1 cellular context compared by ENCODE assay signal in the genomic region with DNA sequence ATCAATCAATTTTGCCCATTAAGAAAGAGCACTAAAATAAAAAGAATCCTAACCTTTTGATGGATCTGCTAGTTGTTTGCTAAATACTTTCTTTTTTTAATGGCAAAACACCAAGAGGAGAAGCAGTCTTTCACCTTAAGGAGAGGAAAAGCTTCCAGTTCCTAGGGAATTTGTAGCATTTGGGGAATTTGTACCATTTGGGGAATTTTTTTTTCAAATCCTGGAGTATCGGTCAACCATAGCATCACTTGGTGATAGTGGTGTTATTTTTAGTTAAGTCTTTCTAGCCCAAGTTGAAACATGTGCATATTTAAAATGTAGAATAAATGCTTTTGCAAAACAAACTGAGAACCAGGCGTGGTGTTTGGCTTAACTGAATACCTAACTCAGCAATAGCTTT.
TF ChIP-seq lines count a peak whose summit lies in the region.

No MANE protein-coding gene starts in this region.

TF ChIP-seq in GM23338, 12 proteins besides CTCF, POLR2A, EP300 and RAD21 (continued from another document):
- TF ChIP-seq, protein P1, sequence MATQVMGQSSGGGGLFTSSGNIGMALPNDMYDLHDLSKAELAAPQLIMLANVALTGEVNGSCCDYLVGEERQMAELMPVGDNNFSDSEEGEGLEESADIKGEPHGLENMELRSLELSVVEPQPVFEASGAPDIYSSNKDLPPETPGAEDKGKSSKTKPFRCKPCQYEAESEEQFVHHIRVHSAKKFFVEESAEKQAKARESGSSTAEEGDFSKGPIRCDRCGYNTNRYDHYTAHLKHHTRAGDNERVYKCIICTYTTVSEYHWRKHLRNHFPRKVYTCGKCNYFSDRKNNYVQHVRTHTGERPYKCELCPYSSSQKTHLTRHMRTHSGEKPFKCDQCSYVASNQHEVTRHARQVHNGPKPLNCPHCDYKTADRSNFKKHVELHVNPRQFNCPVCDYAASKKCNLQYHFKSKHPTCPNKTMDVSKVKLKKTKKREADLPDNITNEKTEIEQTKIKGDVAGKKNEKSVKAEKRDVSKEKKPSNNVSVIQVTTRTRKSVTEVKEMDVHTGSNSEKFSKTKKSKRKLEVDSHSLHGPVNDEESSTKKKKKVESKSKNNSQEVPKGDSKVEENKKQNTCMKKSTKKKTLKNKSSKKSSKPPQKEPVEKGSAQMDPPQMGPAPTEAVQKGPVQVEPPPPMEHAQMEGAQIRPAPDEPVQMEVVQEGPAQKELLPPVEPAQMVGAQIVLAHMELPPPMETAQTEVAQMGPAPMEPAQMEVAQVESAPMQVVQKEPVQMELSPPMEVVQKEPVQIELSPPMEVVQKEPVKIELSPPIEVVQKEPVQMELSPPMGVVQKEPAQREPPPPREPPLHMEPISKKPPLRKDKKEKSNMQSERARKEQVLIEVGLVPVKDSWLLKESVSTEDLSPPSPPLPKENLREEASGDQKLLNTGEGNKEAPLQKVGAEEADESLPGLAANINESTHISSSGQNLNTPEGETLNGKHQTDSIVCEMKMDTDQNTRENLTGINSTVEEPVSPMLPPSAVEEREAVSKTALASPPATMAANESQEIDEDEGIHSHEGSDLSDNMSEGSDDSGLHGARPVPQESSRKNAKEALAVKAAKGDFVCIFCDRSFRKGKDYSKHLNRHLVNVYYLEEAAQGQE (IDR thresholded peaks at IDR 0.05; ENCODE audit: unreplicated experiment), result no peak
- TF ChIP-seq, protein P2, sequence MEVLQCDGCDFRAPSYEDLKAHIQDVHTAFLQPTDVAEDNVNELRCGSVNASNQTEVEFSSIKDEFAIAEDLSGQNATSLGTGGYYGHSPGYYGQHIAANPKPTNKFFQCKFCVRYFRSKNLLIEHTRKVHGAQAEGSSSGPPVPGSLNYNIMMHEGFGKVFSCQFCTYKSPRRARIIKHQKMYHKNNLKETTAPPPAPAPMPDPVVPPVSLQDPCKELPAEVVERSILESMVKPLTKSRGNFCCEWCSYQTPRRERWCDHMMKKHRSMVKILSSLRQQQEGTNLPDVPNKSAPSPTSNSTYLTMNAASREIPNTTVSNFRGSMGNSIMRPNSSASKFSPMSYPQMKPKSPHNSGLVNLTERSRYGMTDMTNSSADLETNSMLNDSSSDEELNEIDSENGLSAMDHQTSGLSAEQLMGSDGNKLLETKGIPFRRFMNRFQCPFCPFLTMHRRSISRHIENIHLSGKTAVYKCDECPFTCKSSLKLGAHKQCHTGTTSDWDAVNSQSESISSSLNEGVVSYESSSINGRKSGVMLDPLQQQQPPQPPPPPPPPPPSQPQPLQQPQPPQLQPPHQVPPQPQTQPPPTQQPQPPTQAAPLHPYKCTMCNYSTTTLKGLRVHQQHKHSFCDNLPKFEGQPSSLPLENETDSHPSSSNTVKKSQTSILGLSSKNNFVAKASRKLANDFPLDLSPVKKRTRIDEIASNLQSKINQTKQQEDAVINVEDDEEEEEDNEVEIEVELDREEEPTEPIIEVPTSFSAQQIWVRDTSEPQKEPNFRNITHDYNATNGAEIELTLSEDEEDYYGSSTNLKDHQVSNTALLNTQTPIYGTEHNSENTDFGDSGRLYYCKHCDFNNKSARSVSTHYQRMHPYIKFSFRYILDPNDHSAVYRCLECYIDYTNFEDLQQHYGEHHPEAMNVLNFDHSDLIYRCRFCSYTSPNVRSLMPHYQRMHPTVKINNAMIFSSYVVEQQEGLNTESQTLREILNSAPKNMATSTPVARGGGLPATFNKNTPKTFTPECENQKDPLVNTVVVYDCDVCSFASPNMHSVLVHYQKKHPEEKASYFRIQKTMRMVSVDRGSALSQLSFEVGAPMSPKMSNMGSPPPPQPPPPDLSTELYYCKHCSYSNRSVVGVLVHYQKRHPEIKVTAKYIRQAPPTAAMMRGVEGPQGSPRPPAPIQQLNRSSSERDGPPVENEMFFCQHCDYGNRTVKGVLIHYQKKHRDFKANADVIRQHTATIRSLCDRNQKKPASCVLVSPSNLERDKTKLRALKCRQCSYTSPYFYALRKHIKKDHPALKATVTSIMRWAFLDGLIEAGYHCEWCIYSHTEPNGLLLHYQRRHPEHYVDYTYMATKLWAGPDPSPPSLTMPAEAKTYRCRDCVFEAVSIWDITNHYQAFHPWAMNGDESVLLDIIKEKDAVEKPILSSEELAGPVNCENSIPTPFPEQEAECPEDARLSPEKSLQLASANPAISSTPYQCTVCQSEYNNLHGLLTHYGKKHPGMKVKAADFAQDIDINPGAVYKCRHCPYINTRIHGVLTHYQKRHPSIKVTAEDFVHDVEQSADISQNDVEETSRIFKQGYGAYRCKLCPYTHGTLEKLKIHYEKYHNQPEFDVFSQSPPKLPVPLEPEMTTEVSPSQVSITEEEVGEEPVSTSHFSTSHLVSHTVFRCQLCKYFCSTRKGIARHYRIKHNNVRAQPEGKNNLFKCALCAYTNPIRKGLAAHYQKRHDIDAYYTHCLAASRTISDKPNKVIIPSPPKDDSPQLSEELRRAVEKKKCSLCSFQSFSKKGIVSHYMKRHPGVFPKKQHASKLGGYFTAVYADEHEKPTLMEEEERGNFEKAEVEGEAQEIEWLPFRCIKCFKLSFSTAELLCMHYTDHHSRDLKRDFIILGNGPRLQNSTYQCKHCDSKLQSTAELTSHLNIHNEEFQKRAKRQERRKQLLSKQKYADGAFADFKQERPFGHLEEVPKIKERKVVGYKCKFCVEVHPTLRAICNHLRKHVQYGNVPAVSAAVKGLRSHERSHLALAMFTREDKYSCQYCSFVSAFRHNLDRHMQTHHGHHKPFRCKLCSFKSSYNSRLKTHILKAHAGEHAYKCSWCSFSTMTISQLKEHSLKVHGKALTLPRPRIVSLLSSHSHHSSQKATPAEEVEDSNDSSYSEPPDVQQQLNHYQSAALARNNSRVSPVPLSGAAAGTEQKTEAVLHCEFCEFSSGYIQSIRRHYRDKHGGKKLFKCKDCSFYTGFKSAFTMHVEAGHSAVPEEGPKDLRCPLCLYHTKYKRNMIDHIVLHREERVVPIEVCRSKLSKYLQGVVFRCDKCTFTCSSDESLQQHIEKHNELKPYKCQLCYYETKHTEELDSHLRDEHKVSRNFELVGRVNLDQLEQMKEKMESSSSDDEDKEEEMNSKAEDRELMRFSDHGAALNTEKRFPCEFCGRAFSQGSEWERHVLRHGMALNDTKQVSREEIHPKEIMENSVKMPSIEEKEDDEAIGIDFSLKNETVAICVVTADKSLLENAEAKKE (CRISPR knock-in tag; IDR thresholded peaks at IDR 0.05), result no peak
- TF ChIP-seq CREB1 (CRISPR knock-in tag; IDR thresholded peaks at IDR 0.05; ENCODE audit: low read depth), result no peak
- TF ChIP-seq ZNF114 (CRISPR knock-in tag; IDR thresholded peaks at IDR 0.05), result no peak
- no peak for TF ChIP-seq EZH2phosphoT487 (IDR thresholded peaks at IDR 0.05; ENCODE audit: unreplicated experiment)
